In genomic region chr2:167697194-167697593, GRCh38 we compare ENCODE assay signal across 21 cellular contexts.
"Had no signal": no experiment of that assay in that cellular context is flagged by ENCODE, and none has a peak within 500 bp of the region (broad histone marks: within the 10 kb centered on the region; RNA-seq: fewer than 3 reads in every experiment).

No MANE protein-coding gene starts in this region.

- H3K36me3 ChIP-seq: gastroesophageal sphincter, heart left ventricle, lower lobe of right lung, ovary, sigmoid colon, thoracic aorta, tibial nerve, upper lobe of left lung had no signal

- H3K4me1 ChIP-seq: gastroesophageal sphincter, heart left ventricle, lower lobe of right lung, psoas muscle, sigmoid colon, upper lobe of left lung had no signal

- H3K79me2 ChIP-seq: hepatocyte had no signal

- H2AFZ ChIP-seq: hepatocyte had no signal

- DNase-seq: cortex of kidney; effector memory CD8-positive, alpha-beta T cell; heart left ventricle; left ventricle myocardium superior; lower lobe of right lung; natural killer cell; occipital lobe; ovary; posterior cingulate gyrus; psoas muscle; right cardiac atrium; sigmoid colon; stimulated activated CD4-positive, alpha-beta T cell treated with anti-CD3 and anti-CD28 coated beads, Interleukin-4, amount 100 ng/mL, for 4 hours; stimulated activated naive CD8-positive, alpha-beta T cell treated with anti-CD3 and anti-CD28 coated beads, Interleukin-15, Interleukin-2, amounts not matched to agents 100 U/mL and 50 U/mL, for 24 hours; substantia nigra; upper lobe of left lung had no signal

- ATAC-seq: effector memory CD8-positive, alpha-beta T cell; gastroesophageal sphincter; heart left ventricle; left ventricle myocardium superior; lower lobe of right lung; natural killer cell; psoas muscle; right cardiac atrium; stimulated activated memory B cell treated with anti-CD40 and anti-IgM and Interleukin-4, amounts not matched to agents 10 μg/mL and 1 μg/mL and 100 μg/mL, for 72 hours; stimulated activated naive CD8-positive, alpha-beta T cell treated with anti-CD3 and anti-CD28 coated beads, Interleukin-15, Interleukin-2, amounts not matched to agents 100 U/mL and 50 U/mL, for 24 hours had no signal

- H3K36me3 Mint-ChIP-seq: natural killer cell; stimulated activated memory B cell treated with anti-CD40 and anti-IgM and Interleukin-4, amounts not matched to agents 10 μg/mL and 1 μg/mL and 100 μg/mL, for 72 hours had no signal

- H3K4me1 Mint-ChIP-seq: natural killer cell; stimulated activated memory B cell treated with anti-CD40 and anti-IgM and Interleukin-4, amounts not matched to agents 10 μg/mL and 1 μg/mL and 100 μg/mL, for 72 hours had no signal

- H3K27ac Mint-ChIP-seq: effector memory CD8-positive, alpha-beta T cell; natural killer cell; stimulated activated memory B cell treated with anti-CD40 and anti-IgM and Interleukin-4, amounts not matched to agents 10 μg/mL and 1 μg/mL and 100 μg/mL, for 72 hours had no signal

- H3K27me3 Mint-ChIP-seq: stimulated activated memory B cell treated with anti-CD40 and anti-IgM and Interleukin-4, amounts not matched to agents 10 μg/mL and 1 μg/mL and 100 μg/mL, for 72 hours had no signal

- H3K4me3 ChIP-seq: gastroesophageal sphincter, heart left ventricle, hepatocyte, lower lobe of right lung, ovary, psoas muscle, sigmoid colon, thoracic aorta, tibial nerve, upper lobe of left lung had no signal

- H3K9me3 Mint-ChIP-seq: effector memory CD8-positive, alpha-beta T cell; stimulated activated memory B cell treated with anti-CD40 and anti-IgM and Interleukin-4, amounts not matched to agents 10 μg/mL and 1 μg/mL and 100 μg/mL, for 72 hours had no signal

- H3K27ac ChIP-seq: gastroesophageal sphincter, heart left ventricle, hepatocyte, lower lobe of right lung, ovary, psoas muscle, sigmoid colon, thoracic aorta, tibial nerve, upper lobe of left lung had no signal

- H3K27me3 ChIP-seq: gastroesophageal sphincter, heart left ventricle, hepatocyte, ovary, sigmoid colon, tibial nerve, upper lobe of left lung had no signal

- H3K9me3 ChIP-seq: gastroesophageal sphincter, heart left ventricle, lower lobe of right lung, ovary, sigmoid colon, thoracic aorta, tibial nerve, upper lobe of left lung had no signal

- H3K4me2 ChIP-seq: hepatocyte had no signal

- H3K4me3 Mint-ChIP-seq: effector memory CD8-positive, alpha-beta T cell; natural killer cell; stimulated activated memory B cell treated with anti-CD40 and anti-IgM and Interleukin-4, amounts not matched to agents 10 μg/mL and 1 μg/mL and 100 μg/mL, for 72 hours had no signal
